In genomic region chr1:28642847-28643635, GRCh38 we compare ENCODE assay signal across 8 cellular contexts. TPM values are rescaled to one million over a fixed set of nuclear protein-coding genes. Genes with fewer than 3 reads are reported as not detected.
DNase-seq lines count a peak whose midpoint lies in the region; ATAC-seq and TF ChIP-seq lines count a peak whose summit lies in the region.

TSS of gene TAF12 (minus strand) at chr1:28643067. CDS start at chr1:28622081, 20,986 bp downstream.

- H3K4me1 ChIP-seq in testis, result no peaks in the 10 kb centered on the region

- H3K4me3 ChIP-seq in GM06990 (replicated peaks; ENCODE audit: low read depth, low read length) (peak within 1 kb of the TSS; percentile 95), HFF-Myc (replicated peaks; ENCODE audit: low read depth, low read length) (peak within 1 kb of the TSS; percentile 98), testis (peak within 1 kb of the TSS; percentile 66 to 86)

- H3K27ac Mint-ChIP-seq in activated naive CD4-positive, alpha-beta T cell treated with anti-CD3 and anti-CD28 coated beads, Interleukin-2, amount 10 ng/mL, durations not matched to agents 7 days and 5 days, result peak within 1 kb of the TSS; percentile 99

- H3K36me3 ChIP-seq in GM06990 (ENCODE audit: control insufficient read depth, insufficient read depth, low read length), result no peaks in the 10 kb centered on the region
- H3K36me3 ChIP-seq in testis (ENCODE audit: low read depth, missing control alignments), result no peaks in the 10 kb centered on the region

- no peaks in the 10 kb centered on the region for H3K9me3 ChIP-seq in testis

- no peaks in the 10 kb centered on the region for H3K9me3 Mint-ChIP-seq in activated naive CD4-positive, alpha-beta T cell treated with anti-CD3 and anti-CD28 coated beads, Interleukin-2, amount 10 ng/mL, durations not matched to agents 7 days and 5 days

- 1% methylated on average over 41 to 49 of the region's 49 CpGs for WGBS in testis, 2 donors

- peak within 1 kb of the TSS; percentile 80 to 88 for H3K27ac ChIP-seq in testis

- peak; percentile 94 for ATAC-seq in omental fat pad (ENCODE audit: low FRiP score)

- H3K27me3 ChIP-seq in GM06990 (replicated peaks; ENCODE audit: control insufficient read depth, insufficient read depth, low read length) (no peaks in the 10 kb centered on the region), testis (no peaks in the 10 kb centered on the region)

- peaks cover 59% of the 10 kb centered on the region for H3K4me1 Mint-ChIP-seq in activated naive CD4-positive, alpha-beta T cell treated with anti-CD3 and anti-CD28 coated beads, Interleukin-2, amount 10 ng/mL, durations not matched to agents 7 days and 5 days

- CTCF ChIA-PET in activated naive CD4-positive, alpha-beta T cell treated with anti-CD3 and anti-CD28 coated beads, Interleukin-2, amount 10 ng/mL, durations not matched to agents 7 days and 5 days (lab: Charles Lee), result interaction anchor here (0.7 to 2.4 kb wide), 9 partner anchors 26 to 312 kb away, joined by 3 to 13 read pairs (median 3); partner anchors contain the start of genes GMEB1 and YTHDF2

- H3K27me3 Mint-ChIP-seq in activated naive CD4-positive, alpha-beta T cell treated with anti-CD3 and anti-CD28 coated beads, Interleukin-2, amount 10 ng/mL, durations not matched to agents 7 days and 5 days, result no peaks in the 10 kb centered on the region

- H3K36me3 Mint-ChIP-seq in activated naive CD4-positive, alpha-beta T cell treated with anti-CD3 and anti-CD28 coated beads, Interleukin-2, amount 10 ng/mL, durations not matched to agents 7 days and 5 days, result peaks cover 2% of the 10 kb centered on the region

- peak within 1 kb of the TSS; percentile 98 for H3K4me3 Mint-ChIP-seq in activated naive CD4-positive, alpha-beta T cell treated with anti-CD3 and anti-CD28 coated beads, Interleukin-2, amount 10 ng/mL, durations not matched to agents 7 days and 5 days

- peak; percentile 100 for DNase-seq in GM06990 (ENCODE audit: extremely low read depth, insufficient read length)
- peak; percentile 87 for DNase-seq in HFF-Myc (ENCODE audit: extremely low read depth, low read depth)
- DNase-seq in NAMALWA (ENCODE audit: low spot score), result peak; percentile 98
- DNase-seq in SK-N-DZ (ENCODE audit: low spot score), result peak; percentile 93
- DNase-seq in activated naive CD4-positive, alpha-beta T cell treated with anti-CD3 and anti-CD28 coated beads, Interleukin-2, amount 10 ng/mL, durations not matched to agents 7 days and 5 days, result peak; percentile 94
- DNase-seq in globus pallidus (ENCODE audit: low spot score), result peak; percentile 94
- DNase-seq in omental fat pad (ENCODE audit: low spot score), result peak; percentile 57
- DNase-seq in testis, result peak; percentile 94

- TF ChIP-seq CTCF in GM06990 (IDR thresholded peaks at IDR 0.05; ENCODE audit: insufficient read depth, low read length, poor library complexity, severe bottlenecking) (peak; percentile 48), HFF-Myc (IDR thresholded peaks at IDR 0.05; ENCODE audit: low read depth, low read length, missing control alignments) (no peak), omental fat pad (IDR thresholded peaks at IDR 0.05) (no peak), testis (IDR thresholded peaks at IDR 0.05) (peak; percentile 36 to 56 (median 53))

- intact Hi-C loops in testis (cut with DNase I; ENCODE audit: low total_unique reads), result no loop called here

- peak; percentile 92 for TF ChIP-seq POLR2A in testis (IDR thresholded peaks at IDR 0.05)

RNA-seq across cellular contexts. Expression of gene TAF12, which starts in this region (rescaled TPM):
- 34.1 and 34.9 TPM in 2 replicates for polyA plus RNA-seq in SK-N-DZ (2014; cell fraction: cytosol; rRNA removed)
- polyA plus RNA-seq in SK-N-DZ (2014; cell fraction: nucleus; rRNA removed), result 24.1 and 27.3 TPM in 2 replicates
- total RNA-seq in omental fat pad, result 10 to 100 TPM; 15.0 to 22.5 (median 19.6) TPM
- 10 to 100 TPM; 25.7 to 37.3 TPM for total RNA-seq in testis
- polyA plus RNA-seq in testis (ENCODE audit: insufficient read depth, low read depth, low replicate concordance), result 41.1 TPM

Comparison
In these comparisons a context has a peak if more than half of its experiments do, and no peak if none do; other contexts are left out.
1. Peak in every context shown above with its lines: DNase-seq, ATAC-seq, H3K4me3 ChIP-seq and H3K27ac ChIP-seq.
2. CTCF ChIP-seq: peak in GM06990 (single experiment) and testis (3 of 3); none in HFF-Myc (single experiment) and omental fat pad (0 of 3).